ENCODE assay signal across 18 cellular contexts in the genomic region with DNA sequence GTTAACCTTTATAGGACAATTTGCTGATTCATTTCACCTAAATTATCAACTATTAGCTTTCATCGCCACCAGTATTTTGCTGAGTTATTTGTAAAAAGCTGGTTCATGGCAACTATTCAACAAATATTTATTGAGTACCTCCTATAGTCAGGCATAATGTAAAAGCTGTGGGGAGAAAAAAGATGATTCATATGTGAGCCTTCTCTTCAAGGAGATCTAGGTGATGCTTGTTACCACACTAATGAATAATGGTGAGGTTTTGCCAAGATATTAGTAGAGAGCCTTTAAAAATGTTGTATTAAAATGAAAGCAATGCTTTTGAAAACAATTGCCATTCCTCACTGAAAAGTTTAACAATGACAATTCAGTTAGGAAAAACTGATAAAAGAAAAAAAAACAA.
"Had no signal": no experiment of that assay in that cellular context is flagged by ENCODE, and none has a peak within 500 bp of the region (broad histone marks: within the 10 kb centered on the region; RNA-seq: fewer than 3 reads in every experiment).

No MANE protein-coding gene starts in this region.

- H3K36me3 ChIP-seq: cardiac muscle cell, ovary had no signal

- H3K27ac Mint-ChIP-seq: activated T-helper 2 cell treated with anti-CD3 and anti-CD28 coated beads, Interferon-gamma antibody, Interleukin-2, Interleukin-4, amounts not matched to agents 10 μg/mL and 5 μg/mL and 100 μg/mL, durations not matched to agents 14 hours and 24 hours and 36 hours had no signal

- FAIRE-seq: colon, kidney had no signal

- ATAC-seq: heart right ventricle had no signal

- H3K27ac ChIP-seq: cardiac muscle cell, heart right ventricle, left ventricle myocardium inferior, ovary, stomach had no signal

- H3K4me3 ChIP-seq: cardiac muscle cell, heart right ventricle, left ventricle myocardium inferior, ovary, stomach, thoracic aorta had no signal

- H3K27me3 ChIP-seq: cardiac muscle cell, heart right ventricle, ovary, stomach had no signal

- DNase-seq: activated CD4-positive, alpha-beta T cell treated with anti-CD3 and anti-CD28 coated beads, Interleukin-2, amount 50 U/mL, for 48 hours; activated CD8-positive, alpha-beta memory T cell treated with anti-CD3 and anti-CD28 coated beads, Interleukin-2, amount 50 U/mL, for 48 hours; activated naive CD4-positive, alpha-beta T cell treated with anti-CD3 and anti-CD28 coated beads, Interleukin-2, amount 50 U/mL, for 16 hours; aorta; foreskin melanocyte; heart right ventricle; kidney; left ventricle myocardium inferior; mesenchymal stem cell; ovary; SK-N-SH; stimulated activated CD4-positive, alpha-beta T cell treated with anti-CD3 and anti-CD28 coated beads, Interleukin-2, amount 100 ng/mL, for 48 hours; stomach had no signal

- H3K4me3 Mint-ChIP-seq: neural crest cell had no signal

- H3K9me3 ChIP-seq: left ventricle myocardium inferior, ovary, SK-N-SH, stomach, thoracic aorta had no signal
